Comparison of ENCODE assay signal across 17 cellular contexts in genomic region chr3:100745617-100746016, GRCh38. TPM values are rescaled to one million over a fixed set of nuclear protein-coding genes. Genes with fewer than 3 reads are reported as not detected.
DNase-seq lines count a peak whose midpoint lies in the region; ATAC-seq and TF ChIP-seq lines count a peak whose summit lies in the region.
"Had no signal": no experiment of that assay in that cellular context is flagged by ENCODE, and none has a peak within 500 bp of the region (broad histone marks: within the 10 kb centered on the region; RNA-seq: fewer than 3 reads in every experiment).

No MANE protein-coding gene starts in this region.

- no peak overlapping the region for H3K4me3 ChIP-seq in left ventricle myocardium inferior
- no peak overlapping the region for H3K4me3 ChIP-seq in heart right ventricle
- H3K4me3 ChIP-seq in coronary artery, result no peak overlapping the region
- H3K4me3 ChIP-seq in psoas muscle, result no peak overlapping the region
- H3K4me3 ChIP-seq: BLaER1 treated with 17β-estradiol and CSF1 and Interleukin-3, amounts not matched to agents 10 nM and 100 nM had no signal

- TF ChIP-seq CTCF in left ventricle myocardium inferior (IDR thresholded peaks at IDR 0.05; ENCODE audit: borderline replicate concordance) (no peak), heart right ventricle (IDR thresholded peaks at IDR 0.05) (no peak), coronary artery (IDR thresholded peaks at IDR 0.05) (no peak), psoas muscle (IDR thresholded peaks at IDR 0.05) (no peak), foreskin keratinocyte (conservative IDR thresholded peaks at IDR 0.05) (no peak)

- ATAC-seq in heart right ventricle, result no peak
- peak in 1 of 4 donors; percentile 41 for ATAC-seq in psoas muscle
- no peak for ATAC-seq in foreskin keratinocyte
- ATAC-seq in HG03354 (IDR thresholded peaks at IDR 0.05; ENCODE audit: poor library complexity, severe bottlenecking, unreplicated experiment), result no peak
- ATAC-seq: HCT116, HepG2 had no signal

- H3K27ac ChIP-seq in left ventricle myocardium inferior (replicated peaks) (peak overlapping the region; percentile 40), heart right ventricle (peak overlapping the region in 4 of 10 donors; percentile 7 to 43 (median 24)), coronary artery (peak overlapping the region; percentile 56 to 61), psoas muscle (peak overlapping the region; percentile 19), foreskin keratinocyte (no peak overlapping the region)
- H3K27ac ChIP-seq: BLaER1 treated with 17β-estradiol and CSF1 and Interleukin-3, amounts not matched to agents 10 nM and 100 nM had no signal

- H3K9me3 ChIP-seq in left ventricle myocardium inferior (replicated peaks) (no peaks in the 10 kb centered on the region), heart right ventricle (no peaks in the 10 kb centered on the region), psoas muscle (no peaks in the 10 kb centered on the region)
- H3K9me3 ChIP-seq: BLaER1 treated with 17β-estradiol and CSF1 and Interleukin-3, amounts not matched to agents 10 nM and 100 nM; Caco-2 had no signal

- no peak for DNase-seq in left ventricle myocardium inferior
- DNase-seq in heart right ventricle, result no peak
- no peak for DNase-seq in coronary artery (ENCODE audit: low spot score)
- no peak for DNase-seq in psoas muscle
- DNase-seq in foreskin keratinocyte, result no peak
- DNase-seq in OCI-M1 (lab: John Stamatoyannopoulos, UW), result no peak
- no peak for DNase-seq in SK-N-DZ (ENCODE audit: low spot score)
- DNase-seq: 8988T; Caco-2; CD8-positive, alpha-beta memory T cell; GOT3; H7; HFFc6 had no signal

- peaks cover 18% of the 10 kb centered on the region for H3K4me1 ChIP-seq in left ventricle myocardium inferior
- H3K4me1 ChIP-seq in heart right ventricle, result peaks cover 0 to 14% (median 0%) of the 10 kb centered on the region in 9 donors
- H3K4me1 ChIP-seq in psoas muscle, result peaks cover 9% of the 10 kb centered on the region
- no peaks in the 10 kb centered on the region for H3K4me1 ChIP-seq in foreskin keratinocyte
- H3K4me1 ChIP-seq: BLaER1 treated with 17β-estradiol and CSF1 and Interleukin-3, amounts not matched to agents 10 nM and 100 nM; Caco-2 had no signal

- intact Hi-C loops in left ventricle myocardium inferior (cut with micrococcal nuclease) (no loop called here), heart right ventricle (cut with DNase I) (no loop called here), psoas muscle (cut with DNase I) (no loop called here)

- no peaks in the 10 kb centered on the region for H3K27me3 ChIP-seq in left ventricle myocardium inferior (ENCODE audit: low read depth)
- H3K27me3 ChIP-seq in heart right ventricle, result no peaks in the 10 kb centered on the region
- no peaks in the 10 kb centered on the region for H3K27me3 ChIP-seq in psoas muscle (ENCODE audit: insufficient read depth in 3 of 3, low read length in 2 of 3)
- H3K27me3 ChIP-seq in foreskin keratinocyte, result no peaks in the 10 kb centered on the region
- H3K27me3 ChIP-seq: BLaER1 treated with 17β-estradiol and CSF1 and Interleukin-3, amounts not matched to agents 10 nM and 100 nM had no signal

- H3K36me3 ChIP-seq in left ventricle myocardium inferior, result peaks cover 86% of the 10 kb centered on the region
- peaks cover 0 to 100% (median 40%) of the 10 kb centered on the region in 9 donors for H3K36me3 ChIP-seq in heart right ventricle
- H3K36me3 ChIP-seq in psoas muscle (ENCODE audit: insufficient read depth in 1 of 2, low read depth in 1 of 2), result peaks cover 4 to 91% of the 10 kb centered on the region in 2 donors

RNA-seq across cellular contexts. Expression of gene TFG, which starts 36.3 kb away (rescaled TPM):
- total RNA-seq in left ventricle myocardium inferior, result 114 TPM
- total RNA-seq in heart right ventricle, result 10 to 100 TPM; 78.4 to 98.4 (median 92.4) TPM
- polyA plus RNA-seq in heart right ventricle, result 10 to 100 TPM; 44.6 to 94.0 TPM
- total RNA-seq in psoas muscle, result 10 to 100 TPM; 55.8 to 69.7 (median 63.4) TPM
- 100 to 1,000 TPM in 1 of 3 donors, 10 to 100 TPM in 2; 57.8 to 129 (median 99.9) TPM for polyA plus RNA-seq in psoas muscle
- 124 and 133 TPM in 2 replicates for total RNA-seq in foreskin keratinocyte
- polyA plus RNA-seq in foreskin keratinocyte, result 151 and 155 TPM in 2 replicates
- polyA plus RNA-seq in SK-N-DZ (2014; cell fraction: cytosol; rRNA removed), result 53.9 and 57.1 TPM in 2 replicates
- polyA plus RNA-seq in SK-N-DZ (2014; cell fraction: nucleus; rRNA removed), result 32.0 and 48.2 TPM in 2 replicates
